ENCODE assay signal across 25 cellular contexts in the genomic region with DNA sequence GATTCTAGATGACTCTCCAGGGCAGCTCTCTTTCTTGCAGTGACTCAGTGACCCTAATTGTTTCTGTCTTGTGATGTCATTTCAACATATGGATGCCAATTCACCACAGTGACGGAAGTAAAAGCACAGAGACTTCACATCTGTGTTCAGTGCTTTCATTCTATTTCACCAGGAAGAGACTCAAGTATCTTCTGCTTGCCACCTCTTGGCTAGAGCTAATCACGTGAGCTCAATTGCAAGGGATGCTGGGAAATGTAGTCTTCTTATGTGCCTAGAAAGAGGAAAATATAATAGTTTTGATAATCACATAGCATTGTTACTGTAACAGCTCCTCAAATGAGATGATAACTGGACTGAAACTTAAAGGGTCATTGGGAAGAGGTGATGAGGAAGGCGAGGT.
DNase-seq lines count a peak whose midpoint lies in the region; ATAC-seq and TF ChIP-seq lines count a peak whose summit lies in the region.
"Had no signal": no experiment of that assay in that cellular context is flagged by ENCODE, and none has a peak within 500 bp of the region (broad histone marks: within the 10 kb centered on the region; RNA-seq: fewer than 3 reads in every experiment).

No MANE protein-coding gene starts in this region.

- no peak for TF ChIP-seq CTCF in HCT116 (IDR thresholded peaks at IDR 0.05 in 2 of 3, conservative IDR thresholded peaks at IDR 0.05 in 1 of 3; ENCODE audit: borderline replicate concordance in 1 of 3, insufficient read depth in 1 of 3, low read depth in 2 of 3, low read length in 2 of 3)
- no peak for TF ChIP-seq CTCF in PC-3 (conservative IDR thresholded peaks at IDR 0.05; ENCODE audit: low read depth, low read length)

- H3K9ac ChIP-seq in HCT116 (ENCODE audit: low read length): no peak overlapping the region
- H3K9ac ChIP-seq in PC-3 (ENCODE audit: low read length): no peak overlapping the region

- peaks cover 4 to 16% of the 10 kb centered on the region in 2 experiments; a peak in 1 of 4 replicates for H3K4me1 ChIP-seq in HCT116 (ENCODE audit: control insufficient read depth in 1 of 2, insufficient read depth in 2 of 2, low read length in 2 of 2)
- H3K4me1 ChIP-seq in PC-3 (ENCODE audit: insufficient read depth, low read length): no peaks in the 10 kb centered on the region
- H3K4me1 ChIP-seq: breast epithelium, lower lobe of right lung, uterus had no signal

- H3K27me3 ChIP-seq in HCT116 (ENCODE audit: insufficient read depth, low read length): no peaks in the 10 kb centered on the region
- H3K27me3 ChIP-seq in PC-3 (ENCODE audit: low read length): no peaks in the 10 kb centered on the region
- H3K27me3 ChIP-seq: breast epithelium, hepatocyte, uterus had no signal

- H4K20me1 ChIP-seq in HCT116 (ENCODE audit: insufficient read depth) (no peaks in the 10 kb centered on the region), PC-3 (ENCODE audit: low read length) (no peaks in the 10 kb centered on the region)

- TF ChIP-seq RAD21 in HCT116 (IDR thresholded peaks at IDR 0.05; ENCODE audit: low read depth): no peak

- H2AFZ ChIP-seq in HCT116 (ENCODE audit: low read depth, low read length, poor library complexity, severe bottlenecking): no peak overlapping the region
- H2AFZ ChIP-seq in PC-3 (ENCODE audit: low read length): no peak overlapping the region
- H2AFZ ChIP-seq: hepatocyte had no signal

- RAD21 ChIA-PET in HCT116 (lab: Charles Lee; ENCODE audit: low non-redundant PET in 1 of 2, low total read pairs in 2 of 2, uncharacterized antibody in 2 of 2, unreplicated experiment in 2 of 2): no interaction called here

- H3K9me2 ChIP-seq in HCT116 (ENCODE audit: insufficient read depth) (no peaks in the 10 kb centered on the region), PC-3 (replicated peaks; ENCODE audit: low read length) (no peaks in the 10 kb centered on the region)

- H3K4me2 ChIP-seq in HCT116 (ENCODE audit: low read length) (no peak overlapping the region), PC-3 (ENCODE audit: low read length) (no peak overlapping the region)
- H3K4me2 ChIP-seq: hepatocyte had no signal

- BruUV-seq in HCT116 (replicated peaks; lab: Mats Ljungman, UMichigan): no TSS peak
- BruUV-seq in PC-3 (replicated peaks; lab: Mats Ljungman, UMichigan): no TSS peak

- intact Hi-C loops in HCT116 (cut with micrococcal nuclease) (no loop called here), PC-3 (cut with micrococcal nuclease) (no loop called here)

- H3K9me3 ChIP-seq in HCT116 (ENCODE audit: control insufficient read depth in 1 of 2, insufficient read depth in 1 of 2, low read depth in 1 of 2, low read length in 2 of 2): no peaks in the 10 kb centered on the region
- no peaks in the 10 kb centered on the region for H3K9me3 ChIP-seq in PC-3 (ENCODE audit: low read length)
- H3K9me3 ChIP-seq: breast epithelium, lower lobe of right lung, uterus had no signal

- POLR2A ChIA-PET in HCT116 (lab: Charles Lee): no interaction called here
- POLR2A ChIA-PET in PC-3 (lab: Charles Lee; ENCODE audit: unreplicated experiment): no interaction called here

- no peaks in the 10 kb centered on the region for H3K36me3 ChIP-seq in HCT116 (ENCODE audit: control insufficient read depth in 1 of 2, insufficient read depth in 2 of 2, low read length in 2 of 2)
- no peaks in the 10 kb centered on the region for H3K36me3 ChIP-seq in PC-3 (ENCODE audit: low read depth, low read length)
- H3K36me3 ChIP-seq: breast epithelium, lower lobe of right lung, uterus had no signal

- CTCF ChIA-PET in HCT116 (lab: Charles Lee): no interaction called here
- CTCF ChIA-PET in PC-3 (lab: Charles Lee): no interaction called here

- H3K4me3 ChIP-seq in HCT116 (replicated peaks in 1 of 2; ENCODE audit: low read depth in 1 of 2, low read length in 2 of 2) (no peak overlapping the region), PC-3 (ENCODE audit: low read length) (no peak overlapping the region)
- H3K4me3 ChIP-seq: breast epithelium, hepatocyte, lower lobe of right lung, uterus had no signal

- H3K79me2 ChIP-seq in HCT116 (ENCODE audit: insufficient read depth, low read length) (no peaks in the 10 kb centered on the region), PC-3 (ENCODE audit: low read length) (no peaks in the 10 kb centered on the region)
- H3K79me2 ChIP-seq: hepatocyte had no signal

- no peak for TF ChIP-seq POLR2A in HCT116 (IDR thresholded peaks at IDR 0.05; ENCODE audit: borderline replicate concordance, extremely low read depth, insufficient read depth, insufficient read length)

- H3K27ac ChIP-seq in HCT116 (ENCODE audit: low read depth, low read length): no peak overlapping the region
- H3K27ac ChIP-seq in PC-3 (ENCODE audit: low read length): no peak overlapping the region
- H3K27ac ChIP-seq: 22Rv1, breast epithelium, hepatocyte, HL-60, lower lobe of right lung, uterus, VCaP had no signal

- no peaks in the 10 kb centered on the region for H3F3A ChIP-seq in PC-3 (ENCODE audit: low read length, unreplicated experiment)

- peak; percentile 39 for DNase-seq in DMS53 (lab: John Stamatoyannopoulos, UW)
- DNase-seq in DMS53 treated with DMSO at 0.1 percent for 48 hours (lab: John Stamatoyannopoulos, UW; ENCODE audit: unreplicated experiment): no peak
- peak; percentile 10 for DNase-seq in HCT116 (ENCODE audit: low read depth, low spot score)
- DNase-seq in PC-3: peak; percentile 5
- peak; percentile 8 for DNase-seq in germinal center (ENCODE audit: low spot score)
- no peak for DNase-seq in activated gamma-delta T cell (lab: John Stamatoyannopoulos, UW)
- no peak for DNase-seq in HuH-7.5 (ENCODE audit: low spot score)
- DNase-seq in kidney tubule cell (ENCODE audit: low spot score): no peak
- DNase-seq: activated CD4-positive, alpha-beta T cell treated with anti-CD3 and anti-CD28 coated beads, Interleukin-2, amount 50 U/mL, for 1 hour; activated CD8-positive, alpha-beta memory T cell treated with anti-CD3 and anti-CD28 coated beads, Interleukin-2, amount 50 U/mL, for 4 hours; DND-41; islet precursor cell; lower lobe of right lung; NCI-H1092; NCI-H1930; NCI-H446 treated with DMSO at 0.1 percent for 48 hours; nucleus accumbens; SHP77; stimulated activated CD4-positive, alpha-beta T cell treated with anti-CD3 and anti-CD28 coated beads, Interleukin-4, amount 100 ng/mL, for 24 hours; uterus had no signal

- peak; percentile 49; the same call in 1 of the 2 replicates for ATAC-seq in HCT116
- ATAC-seq in PC-3: no peak
- ATAC-seq: lower lobe of right lung had no signal

TF ChIP-seq in HCT116, 20 proteins besides CTCF, POLR2A, EP300 and RAD21:
- TF ChIP-seq FOSL1 (IDR thresholded peaks at IDR 0.05; ENCODE audit: low read depth) (no peak), EGR1 (IDR thresholded peaks at IDR 0.05; ENCODE audit: low read depth) (no peak), EZH2 (IDR thresholded peaks at IDR 0.05) (no peak), SRF (IDR thresholded peaks at IDR 0.05; ENCODE audit: low read depth) (no peak), ZFX (IDR thresholded peaks at IDR 0.05) (no peak), SP1 (IDR thresholded peaks at IDR 0.05; ENCODE audit: low read depth) (no peak), CBX3 (IDR thresholded peaks at IDR 0.05; ENCODE audit: low read depth) (no peak), CEBPB (IDR thresholded peaks at IDR 0.05; ENCODE audit: low read depth) (no peak), EZH2phosphoT487 (IDR thresholded peaks at IDR 0.05; ENCODE audit: borderline replicate concordance) (no peak)
- TF ChIP-seq, protein P1, sequence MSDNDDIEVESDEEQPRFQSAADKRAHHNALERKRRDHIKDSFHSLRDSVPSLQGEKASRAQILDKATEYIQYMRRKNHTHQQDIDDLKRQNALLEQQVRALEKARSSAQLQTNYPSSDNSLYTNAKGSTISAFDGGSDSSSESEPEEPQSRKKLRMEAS (IDR thresholded peaks at IDR 0.05): no peak
- TF ChIP-seq, protein P2, sequence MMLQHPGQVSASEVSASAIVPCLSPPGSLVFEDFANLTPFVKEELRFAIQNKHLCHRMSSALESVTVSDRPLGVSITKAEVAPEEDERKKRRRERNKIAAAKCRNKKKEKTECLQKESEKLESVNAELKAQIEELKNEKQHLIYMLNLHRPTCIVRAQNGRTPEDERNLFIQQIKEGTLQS (IDR thresholded peaks at IDR 0.05): no peak
- TF ChIP-seq, protein P3, sequence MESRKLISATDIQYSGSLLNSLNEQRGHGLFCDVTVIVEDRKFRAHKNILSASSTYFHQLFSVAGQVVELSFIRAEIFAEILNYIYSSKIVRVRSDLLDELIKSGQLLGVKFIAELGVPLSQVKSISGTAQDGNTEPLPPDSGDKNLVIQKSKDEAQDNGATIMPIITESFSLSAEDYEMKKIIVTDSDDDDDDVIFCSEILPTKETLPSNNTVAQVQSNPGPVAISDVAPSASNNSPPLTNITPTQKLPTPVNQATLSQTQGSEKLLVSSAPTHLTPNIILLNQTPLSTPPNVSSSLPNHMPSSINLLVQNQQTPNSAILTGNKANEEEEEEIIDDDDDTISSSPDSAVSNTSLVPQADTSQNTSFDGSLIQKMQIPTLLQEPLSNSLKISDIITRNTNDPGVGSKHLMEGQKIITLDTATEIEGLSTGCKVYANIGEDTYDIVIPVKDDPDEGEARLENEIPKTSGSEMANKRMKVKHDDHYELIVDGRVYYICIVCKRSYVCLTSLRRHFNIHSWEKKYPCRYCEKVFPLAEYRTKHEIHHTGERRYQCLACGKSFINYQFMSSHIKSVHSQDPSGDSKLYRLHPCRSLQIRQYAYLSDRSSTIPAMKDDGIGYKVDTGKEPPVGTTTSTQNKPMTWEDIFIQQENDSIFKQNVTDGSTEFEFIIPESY (IDR thresholded peaks at IDR 0.05; ENCODE audit: extremely low read depth, insufficient replicate concordance, low read length): no peak

Comparison
In these comparisons a context has a peak if more than half of its experiments do, and no peak if none do; other contexts are left out.
1. DNase-seq: peak in DMS53 (single experiment), HCT116 (single experiment), PC-3 (single experiment) and germinal center (single experiment); none in DMS53 treated with DMSO at 0.1 percent for 48 hours (single experiment), activated gamma-delta T cell (single experiment), HuH-7.5 (single experiment) and kidney tubule cell (single experiment).